In genomic region chr11:17983569-17983968, GRCh38 we compare ENCODE assay signal across 21 cellular contexts. TPM values are rescaled to one million over a fixed set of nuclear protein-coding genes. Genes with fewer than 3 reads are reported as not detected.
A peak's percentile ranks its signal among the peaks of the same experiment; 100 is the strongest.
DNase-seq lines count a peak whose midpoint lies in the region; ATAC-seq, FAIRE-seq and TF ChIP-seq lines count a peak whose summit lies in the region.
"Had no signal": no experiment of that assay in that cellular context is flagged by ENCODE, and none has a peak within 500 bp of the region (broad histone marks: within the 10 kb centered on the region; RNA-seq: fewer than 3 reads in every experiment).

No MANE protein-coding gene starts in this region.

- no peak overlapping the region for H3K14ac ChIP-seq in IMR-90 (replicated peaks; ENCODE audit: low read depth, low read length)

- H3K56ac ChIP-seq in IMR-90 (ENCODE audit: extremely low read depth, insufficient read depth, low read length), result no peak overlapping the region

- H2BK20ac ChIP-seq in IMR-90 (ENCODE audit: low read depth, low read length), result no peak overlapping the region

- no peak for TF ChIP-seq CTCF in A549 (IDR thresholded peaks at IDR 0.05)
- TF ChIP-seq CTCF in IMR-90 (conservative IDR thresholded peaks at IDR 0.05; ENCODE audit: low read depth, low read length), result no peak
- TF ChIP-seq CTCF in chondrocyte (IDR thresholded peaks at IDR 0.05), result no peak
- TF ChIP-seq CTCF in brain microvascular endothelial cell (IDR thresholded peaks at IDR 0.05; ENCODE audit: low read depth, low read length, missing control alignments), result no peak

- no peak for TF ChIP-seq POLR2A in A549 (IDR thresholded peaks at IDR 0.05; ENCODE audit: low read length)
- no peak for TF ChIP-seq POLR2A in IMR-90 (IDR thresholded peaks at IDR 0.05; ENCODE audit: low read depth, low read length)

- dilution Hi-C loops in IMR-90 (cut with HindIII; ENCODE audit: low sequenced_read_pairs, unreplicated experiment), result loop anchor here (10.0 to 25.0 kb wide), 2 partner anchors 246 to 389 kb away; partner anchors contain the start of gene KCNC1

- H3K4me2 ChIP-seq in A549 (no peak overlapping the region), IMR-90 (ENCODE audit: low read depth, low read length) (no peak overlapping the region)
- H3K4me2 ChIP-seq: BLaER1 treated with 17β-estradiol and CSF1 and Interleukin-3, amounts not matched to agents 10 nM and 100 nM had no signal

- H3K4ac ChIP-seq in IMR-90 (ENCODE audit: low read depth, low read length), result no peak overlapping the region

- H2BK5ac ChIP-seq in IMR-90 (ENCODE audit: low read depth, low read length, poor library complexity, severe bottlenecking), result no peak overlapping the region

- no peak overlapping the region for H2AFZ ChIP-seq in IMR-90 (replicated peaks; ENCODE audit: low read length, poor library complexity)

- no peak overlapping the region for H4K5ac ChIP-seq in IMR-90 (ENCODE audit: low read depth, low read length)

- H3K27me3 Mint-ChIP-seq in chondrocyte (ENCODE audit: low read depth), result no peaks in the 10 kb centered on the region
- H3K27me3 Mint-ChIP-seq: B cell; CD4-positive, alpha-beta T cell had no signal

- peaks cover 30% of the 10 kb centered on the region for H3K4me1 Mint-ChIP-seq in chondrocyte (ENCODE audit: low read depth)
- H3K4me1 Mint-ChIP-seq: B cell had no signal

- H3K23ac ChIP-seq in IMR-90 (ENCODE audit: low read depth, low read length), result no peak overlapping the region

- no peak for ATAC-seq in A549
- ATAC-seq in IMR-90 (ENCODE audit: low read depth), result no peak
- ATAC-seq: CD8-positive, alpha-beta T cell had no signal

- no peak overlapping the region for H2AK9ac ChIP-seq in IMR-90 (replicated peaks; ENCODE audit: low read depth, low read length, poor library complexity)

- H3K4me1 ChIP-seq in A549 (peaks cover 15% of the 10 kb centered on the region; the same call in 2 of the 3 replicates), IMR-90 (ENCODE audit: control insufficient read depth, insufficient read depth, low read length) (peaks cover 7% of the 10 kb centered on the region; the same call in 1 of the 2 replicates)
- H3K4me1 ChIP-seq: BLaER1 treated with 17β-estradiol and CSF1 and Interleukin-3, amounts not matched to agents 10 nM and 100 nM had no signal

- CTCF ChIA-PET in A549 (lab: Yijun Ruan, JAX) (interaction anchor here (1.0 to 24.3 kb wide), 3 partner anchors 16 to 385 kb away, joined by 3 to 403 read pairs (median 10); partner anchors contain the start of gene KCNC1), IMR-90 (lab: Yijun Ruan, JAX) (interaction anchor here (0.7 to 12.6 kb wide), 2 partner anchors 29 to 251 kb away, joined by 5 to 158 read pairs; partner anchors contain the start of genes KCNC1 and SERGEF)

- no peak overlapping the region for H3K18ac ChIP-seq in IMR-90 (ENCODE audit: low read depth, low read length)

- H3K36me3 ChIP-seq in IMR-90 (ENCODE audit: control insufficient read depth, insufficient read depth, low read length) (peaks cover 3% of the 10 kb centered on the region), brain microvascular endothelial cell (replicated peaks) (no peaks in the 10 kb centered on the region)

- 73% methylated on average over 1 of the region's 1 CpG for WGBS in A549 (ENCODE audit: missing lambda C conversion rate)
- 100% methylated on average over 1 of the region's 1 CpG; no CpG with 5 or more reads in 1 of the 2 experiments for whole genome bisulfite sequencing in IMR-90 (ENCODE audit: extremely low coverage in 2 of 2, insufficient read length in 1 of 2), 2 experiments

- H3K9me3 Mint-ChIP-seq in chondrocyte (ENCODE audit: low read depth), result no peaks in the 10 kb centered on the region
- H3K9me3 Mint-ChIP-seq: CD4-positive, alpha-beta T cell; CD8-positive, alpha-beta T cell had no signal

- FAIRE-seq in A549 (lab: Jason Lieb, UNC), result no peak
- FAIRE-seq: A204.1, D721Med, G401.6, GM12891, GM19239 had no signal

- no peaks in the 10 kb centered on the region for H3K79me1 ChIP-seq in IMR-90 (ENCODE audit: low read depth in 1 of 2, low read length in 2 of 2)

- H2AK5ac ChIP-seq in IMR-90 (ENCODE audit: low read depth, low read length), result no peak overlapping the region

- TF ChIP-seq EP300 in A549 (IDR thresholded peaks at IDR 0.05), result no peak

- no peak overlapping the region for H3K4me3 Mint-ChIP-seq in chondrocyte (ENCODE audit: unreplicated experiment)
- H3K4me3 Mint-ChIP-seq: B cell; CD4-positive, alpha-beta T cell; CD8-positive, alpha-beta T cell had no signal

- POLR2A ChIA-PET in A549 (lab: Yijun Ruan, JAX) (no interaction called here), IMR-90 (lab: Charles Lee; ENCODE audit: unreplicated experiment) (no interaction called here)

- no peak overlapping the region for H2BK15ac ChIP-seq in IMR-90 (ENCODE audit: low read depth, low read length)

- H3K9me3 ChIP-seq in A549, result no peaks in the 10 kb centered on the region
- H3K9me3 ChIP-seq in IMR-90 (ENCODE audit: control insufficient read depth, insufficient read depth, low read length), result no peaks in the 10 kb centered on the region
- H3K9me3 ChIP-seq: BLaER1 treated with 17β-estradiol and CSF1 and Interleukin-3, amounts not matched to agents 10 nM and 100 nM; Caco-2 had no signal

- H4K8ac ChIP-seq in IMR-90 (ENCODE audit: low read depth in 2 of 2, low read length in 2 of 2), result no peak overlapping the region

- no peak overlapping the region for H4K91ac ChIP-seq in IMR-90 (ENCODE audit: insufficient read depth, low read depth, low read length)

- peak overlapping the region; percentile 10 for H3K27ac Mint-ChIP-seq in chondrocyte (ENCODE audit: unreplicated experiment)
- H3K27ac Mint-ChIP-seq: B cell; CD4-positive, alpha-beta T cell; CD8-positive, alpha-beta T cell had no signal

- no peaks in the 10 kb centered on the region for H3K27me3 ChIP-seq in IMR-90 (ENCODE audit: control insufficient read depth, insufficient read depth, low read length)
- H3K27me3 ChIP-seq in brain microvascular endothelial cell (replicated peaks), result no peaks in the 10 kb centered on the region
- H3K27me3 ChIP-seq: BLaER1 treated with 17β-estradiol and CSF1 and Interleukin-3, amounts not matched to agents 10 nM and 100 nM had no signal

- H2BK120ac ChIP-seq in IMR-90 (ENCODE audit: low read depth, low read length), result no peak overlapping the region

- H3K9ac ChIP-seq in IMR-90 (ENCODE audit: low read depth, low read length), result no peak overlapping the region
- H3K9ac ChIP-seq: BLaER1 treated with 17β-estradiol and CSF1 and Interleukin-3, amounts not matched to agents 10 nM and 100 nM had no signal

- intact Hi-C loops in IMR-90 (cut with micrococcal nuclease), result no loop called here

- no peak overlapping the region for H3K27ac ChIP-seq in A549
- no peak overlapping the region for H3K27ac ChIP-seq in IMR-90 (ENCODE audit: insufficient read depth, low read length)
- no peak overlapping the region for H3K27ac ChIP-seq in brain microvascular endothelial cell
- H3K27ac ChIP-seq: BLaER1 treated with 17β-estradiol and CSF1 and Interleukin-3, amounts not matched to agents 10 nM and 100 nM; C4-2B had no signal

- TF ChIP-seq RAD21 in A549 (conservative IDR thresholded peaks at IDR 0.05 in 1 of 2, IDR thresholded peaks at IDR 0.05 in 1 of 2) (no peak), IMR-90 (IDR thresholded peaks at IDR 0.05; ENCODE audit: low read length) (no peak)

- H4K20me1 ChIP-seq in IMR-90 (ENCODE audit: insufficient read depth, low read length), result no peaks in the 10 kb centered on the region

- H3K4me3 ChIP-seq in A549 (no peak overlapping the region), IMR-90 (ENCODE audit: insufficient read depth, low read depth, low read length) (no peak overlapping the region), brain microvascular endothelial cell (ENCODE audit: low read depth, low read length) (no peak overlapping the region)
- H3K4me3 ChIP-seq: BLaER1 treated with 17β-estradiol and CSF1 and Interleukin-3, amounts not matched to agents 10 nM and 100 nM had no signal

- peaks cover 22% of the 10 kb centered on the region for H3K36me3 Mint-ChIP-seq in chondrocyte (ENCODE audit: low read depth)

- no peaks in the 10 kb centered on the region; the same call in 1 of the 2 replicates for H3K9me1 ChIP-seq in IMR-90 (ENCODE audit: insufficient read depth, low read length)

- no TSS peak for BruUV-seq in IMR-90 (replicated peaks; lab: Mats Ljungman, UMichigan)

- DNase-seq in A549 (ENCODE audit: low read depth in 1 of 2, low spot score in 1 of 2) (no peak), IMR-90 (no peak), chondrocyte (ENCODE audit: low spot score) (no peak), retina (no peak), brain microvascular endothelial cell (no peak)
- DNase-seq: 8988T; AML-193; Caco-2; Calu3; CD4-positive, alpha-beta T cell; CD8-positive, alpha-beta T cell; DMS79 treated with DMSO at 0.1 percent for 48 hours; GF-D8 had no signal

- in situ Hi-C loops in IMR-90 (cut with MboI; ENCODE audit: low sequenced_read_pairs) (no loop called here), brain microvascular endothelial cell (cut with HindIII; ENCODE audit: low pct_ligation_motif_present, low sequenced_read_pairs) (loop anchor here (25.0 kb wide), 1 partner anchor 246 kb away; the partner anchor contains the start of gene KCNC1)

TF ChIP-seq in A549, 52 proteins besides CTCF, POLR2A, EP300 and RAD21 (continues in another document):
- TF ChIP-seq E2F6 (IDR thresholded peaks at IDR 0.05; ENCODE audit: borderline replicate concordance, low read depth), result no peak

TF ChIP-seq in IMR-90, 13 proteins besides CTCF, POLR2A, EP300 and RAD21:
- peak; percentile 11; the same call in 1 of the 2 replicates for TF ChIP-seq MAFK (IDR thresholded peaks at IDR 0.05; ENCODE audit: low read depth, low read length)
- TF ChIP-seq ELK1 (IDR thresholded peaks at IDR 0.05; ENCODE audit: borderline replicate concordance, low read depth, low read length), result no peak

RNA-seq across cellular contexts. Expression of gene SERGEF, which starts 29.3 kb away (rescaled TPM):
- 24.1 and 25.6 TPM in 2 replicates for polyA plus RNA-seq in A549 (2011; rRNA removed)
- polyA plus RNA-seq in A549 (2012; cell fraction: cytosol; rRNA removed), result 15.1 and 16.1 TPM in 2 replicates
- polyA plus RNA-seq in A549 (2012; cell fraction: nucleus; rRNA removed), result 9.9 and 14.6 TPM in 2 replicates
- 17.2 to 20.7 TPM (median 20.1 TPM) in 3 replicates for polyA plus RNA-seq in A549 (2017; fragmentation: RNase III; extraction: RNeasy Plus Mini Kit Qiagen cat#74134 plus additional on column Dnase treatment)
- polyA minus RNA-seq in A549 (2011; rRNA and poly(A)+ RNA removed), result 26.4 and 31.0 TPM in 2 replicates
- 18.1 and 19.4 TPM in 2 replicates for total RNA-seq in IMR-90 (2012; rRNA removed)
- 12.2 and 12.9 TPM in 2 replicates for polyA plus RNA-seq in IMR-90 (2012; rRNA removed)
- 9.4 and 13.1 TPM in 2 replicates for polyA plus RNA-seq in IMR-90 (2012; cell fraction: cytosol; rRNA removed)
- polyA plus RNA-seq in IMR-90 (2012; cell fraction: nucleus; rRNA removed; ENCODE audit: low replicate concordance), result 5.3 and 16.1 TPM in 2 replicates
- 34.3 to 37.6 TPM (median 36.6 TPM) in 3 replicates for total RNA-seq in chondrocyte
